In genomic region chr11:2390871-2391662, GRCh38 we compare ENCODE assay signal across 11 cellular contexts. TPM values are rescaled to one million over a fixed set of nuclear protein-coding genes. Genes with fewer than 3 reads are reported as not detected.
DNase-seq lines count a peak whose midpoint lies in the region; ATAC-seq and TF ChIP-seq lines count a peak whose summit lies in the region.
"Had no signal": no experiment of that assay in that cellular context is flagged by ENCODE, and none has a peak within 500 bp of the region (broad histone marks: within the 10 kb centered on the region; RNA-seq: fewer than 3 reads in every experiment).

No MANE protein-coding gene starts in this region.

- peaks cover under 1 to 6% (median 5%) of the 10 kb centered on the region in 3 experiments; a peak in 6 of 7 replicates for H3K36me3 Mint-ChIP-seq in H9 (ENCODE audit: insufficient read depth in 1 of 3, low read depth in 3 of 3)

- H3K23ac ChIP-seq in H9 (ENCODE audit: insufficient read length, low read depth, low read length): no peak overlapping the region

- H2AK5ac ChIP-seq in H9 (ENCODE audit: insufficient read length, low read length): no peak overlapping the region

- ATAC-seq in RWPE2 (ENCODE audit: low read depth): peak; percentile 79

- H3K9me3 Mint-ChIP-seq in H9: no peaks in the 10 kb centered on the region
- H3K9me3 Mint-ChIP-seq: neural crest cell had no signal

- H3K4me1 Mint-ChIP-seq in H9: peaks cover 16 to 19% of the 10 kb centered on the region in 2 experiments

- H3T11ph ChIP-seq in H9 (ENCODE audit: low read length): no peak overlapping the region

- no peak overlapping the region for H3K27ac Mint-ChIP-seq in H9

- WGBS in H9 (ENCODE audit: extremely low coverage, insufficient read length, low lambda C conversion rate): no CpG with 5 or more reads among the region's 16 CpGs

- peaks cover 8% of the 10 kb centered on the region for H4K20me1 ChIP-seq in H9 (ENCODE audit: control insufficient read depth, insufficient read depth, insufficient read length)

- no peak overlapping the region for H3K9ac ChIP-seq in H9 (ENCODE audit: extremely low read depth, insufficient read length, low read length)
- H3K9ac ChIP-seq in skeletal muscle satellite cell (ENCODE audit: low read depth, low read length): peak overlapping the region; percentile 46

- peaks cover 8% of the 10 kb centered on the region for H3K79me1 ChIP-seq in H9 (ENCODE audit: insufficient read depth, low read depth, low read length, poor library complexity, severe bottlenecking)

- H4K5ac ChIP-seq in H9 (ENCODE audit: insufficient read length, low read depth, low read length): no peak overlapping the region

- no peak overlapping the region for H3K14ac ChIP-seq in H9 (ENCODE audit: insufficient read depth, low read length)

- TF ChIP-seq CTCF in H9 (conservative IDR thresholded peaks at IDR 0.05) (no peak), RWPE2 (IDR thresholded peaks at IDR 0.05; ENCODE audit: poor library complexity, severe bottlenecking) (no peak)

- no peak overlapping the region for H2BK15ac ChIP-seq in H9 (ENCODE audit: low read depth, low read length)

- no peak overlapping the region for H3K18ac ChIP-seq in H9 (ENCODE audit: insufficient read length, low read depth, low read length)

- H2BK5ac ChIP-seq in H9 (ENCODE audit: insufficient read length, low read length): no peak overlapping the region

- H2BK12ac ChIP-seq in H9 (ENCODE audit: insufficient read length, low read depth, low read length): no peak overlapping the region

- H3K4me1 ChIP-seq in H9 (ENCODE audit: insufficient read depth, low read length) (no peaks in the 10 kb centered on the region; the same call in 1 of the 2 replicates), RWPE2 (ENCODE audit: insufficient read depth, poor library complexity, severe bottlenecking) (peaks cover 12% of the 10 kb centered on the region), skeletal muscle satellite cell (ENCODE audit: control insufficient read depth, insufficient read depth, low read length) (peaks cover 52% of the 10 kb centered on the region)

- H3K79me2 ChIP-seq in H9 (ENCODE audit: insufficient read depth, low read length): peaks cover 14% of the 10 kb centered on the region; the same call in 1 of the 2 replicates

- no peak overlapping the region for H2BK120ac ChIP-seq in H9 (ENCODE audit: low read depth, low read length, poor library complexity, severe bottlenecking)

- H3K4me3 Mint-ChIP-seq in H9: no peak overlapping the region
- H3K4me3 Mint-ChIP-seq: neural crest cell had no signal

- no peaks in the 10 kb centered on the region for H3K23me2 ChIP-seq in H9 (ENCODE audit: insufficient read length, low read depth, low read length, poor library complexity, severe bottlenecking)

- intact Hi-C loops in posterior cingulate gyrus (cut with DNase I): no loop called here

- no peak overlapping the region for H3K27ac ChIP-seq in H9 (ENCODE audit: insufficient read length, low read depth, low read length)
- H3K27ac ChIP-seq in RWPE2 (ENCODE audit: poor library complexity, severe bottlenecking): peak overlapping the region; percentile 8

- H4K91ac ChIP-seq in H9 (ENCODE audit: insufficient read length, low read depth, low read length): no peak overlapping the region

- no peak overlapping the region for H2AFZ ChIP-seq in H9 (ENCODE audit: low read length)

- H3K9me3 ChIP-seq in H9 (ENCODE audit: control insufficient read depth, low read depth, low read length): no peaks in the 10 kb centered on the region
- H3K9me3 ChIP-seq in RWPE2 (ENCODE audit: severe bottlenecking): no peaks in the 10 kb centered on the region
- H3K9me3 ChIP-seq in skeletal muscle satellite cell (replicated peaks; ENCODE audit: low read length): no peaks in the 10 kb centered on the region

- peak; percentile 68 for DNase-seq in H9
- no peak for DNase-seq in RWPE2 (ENCODE audit: low spot score)
- DNase-seq in glomerular visceral epithelial cell (ENCODE audit: extremely low spot score): peak; percentile 77
- DNase-seq in stimulated activated CD4-positive, alpha-beta T cell treated with anti-CD3 and anti-CD28 coated beads, Interleukin-1b, Interleukin-23, amount 100 ng/mL, for 48 hours: no peak
- DNase-seq in posterior cingulate gyrus: no peak
- DNase-seq in NCI-H1694 treated with DMSO at 0.1 percent for 48 hours (lab: John Stamatoyannopoulos, UW): no peak
- no peak for DNase-seq in medulla oblongata (ENCODE audit: extremely low spot score)
- DNase-seq: activated naive CD4-positive, alpha-beta T cell treated with anti-CD3 and anti-CD28 coated beads, Interleukin-2, amount 50 U/mL, for 16 hours; NCI-H1048 had no signal

- H3K4me2 ChIP-seq in H9 (ENCODE audit: insufficient read depth, insufficient read length, low read length) (no peak overlapping the region), skeletal muscle satellite cell (ENCODE audit: low read length) (peak overlapping the region; percentile 30)

- H3K27me3 ChIP-seq in H9 (ENCODE audit: insufficient read depth, low read length) (no peaks in the 10 kb centered on the region), RWPE2 (ENCODE audit: insufficient read depth, poor library complexity, severe bottlenecking) (no peaks in the 10 kb centered on the region), skeletal muscle satellite cell (ENCODE audit: control insufficient read depth, insufficient read depth, low read length) (no peaks in the 10 kb centered on the region)

- H3K4me3 ChIP-seq in RWPE2 (ENCODE audit: severe bottlenecking) (no peak overlapping the region), skeletal muscle satellite cell (ENCODE audit: low read length) (no peak overlapping the region)

- H3K4ac ChIP-seq in H9 (ENCODE audit: low read depth, low read length): no peak overlapping the region

- no peak overlapping the region for H4K8ac ChIP-seq in H9 (replicated peaks; ENCODE audit: insufficient read length, low read depth, low read length)

- H2BK20ac ChIP-seq in H9 (ENCODE audit: low read depth, low read length, poor library complexity, severe bottlenecking): no peak overlapping the region

- no peaks in the 10 kb centered on the region for H3K27me3 Mint-ChIP-seq in H9 (ENCODE audit: low read depth)

- no peak overlapping the region for H3K56ac ChIP-seq in H9 (ENCODE audit: insufficient read length, low read depth, low read length)

- H3K36me3 ChIP-seq in RWPE2 (ENCODE audit: low read depth) (peaks cover 37% of the 10 kb centered on the region), skeletal muscle satellite cell (ENCODE audit: insufficient read depth, low read length) (peaks cover 40% of the 10 kb centered on the region)

RNA-seq across cellular contexts. Expression of gene TSSC4, which starts 9.5 kb away (rescaled TPM):
- total RNA-seq in H9 (2021): 51.0 and 59.4 TPM in 2 replicates
- 47.2 and 49.9 TPM in 2 replicates for total RNA-seq in skeletal muscle satellite cell (2012; rRNA removed)

RNA-seq across cellular contexts. Expression of gene CD81, which starts 14.0 kb away (rescaled TPM):
- total RNA-seq in H9 (2021): 246 and 250 TPM in 2 replicates
- 194 and 241 TPM in 2 replicates for total RNA-seq in skeletal muscle satellite cell (2012; rRNA removed)

RNA-seq across cellular contexts. Expression of gene TRPM5, which starts 53.2 kb away (rescaled TPM):
- 0.09 TPM in 1 of 2 replicates, not detected in the other for total RNA-seq in H9 (2021)
- total RNA-seq in skeletal muscle satellite cell (2012; rRNA removed): not detected in 2 replicates

RNA-seq across cellular contexts. Expression of gene KCNQ1, which starts 53.7 kb away (rescaled TPM):
- 2.2 and 2.3 TPM in 2 replicates for total RNA-seq in H9 (2021)
- not detected in 2 replicates for total RNA-seq in skeletal muscle satellite cell (2012; rRNA removed)

Comparison
In these comparisons a context has a peak if more than half of its experiments do, and no peak if none do; other contexts are left out.
1. DNase-seq: peak in H9 (single experiment) and glomerular visceral epithelial cell (single experiment); none in RWPE2 (single experiment), stimulated activated CD4-positive, alpha-beta T cell treated with anti-CD3 and anti-CD28 coated beads, Interleukin-1b, Interleukin-23, amount 100 ng/mL, for 48 hours (single experiment), posterior cingulate gyrus (0 of 10), NCI-H1694 treated with DMSO at 0.1 percent for 48 hours (single experiment) and medulla oblongata (single experiment).